18 cellular contexts compared by ENCODE assay signal in the genomic region with DNA sequence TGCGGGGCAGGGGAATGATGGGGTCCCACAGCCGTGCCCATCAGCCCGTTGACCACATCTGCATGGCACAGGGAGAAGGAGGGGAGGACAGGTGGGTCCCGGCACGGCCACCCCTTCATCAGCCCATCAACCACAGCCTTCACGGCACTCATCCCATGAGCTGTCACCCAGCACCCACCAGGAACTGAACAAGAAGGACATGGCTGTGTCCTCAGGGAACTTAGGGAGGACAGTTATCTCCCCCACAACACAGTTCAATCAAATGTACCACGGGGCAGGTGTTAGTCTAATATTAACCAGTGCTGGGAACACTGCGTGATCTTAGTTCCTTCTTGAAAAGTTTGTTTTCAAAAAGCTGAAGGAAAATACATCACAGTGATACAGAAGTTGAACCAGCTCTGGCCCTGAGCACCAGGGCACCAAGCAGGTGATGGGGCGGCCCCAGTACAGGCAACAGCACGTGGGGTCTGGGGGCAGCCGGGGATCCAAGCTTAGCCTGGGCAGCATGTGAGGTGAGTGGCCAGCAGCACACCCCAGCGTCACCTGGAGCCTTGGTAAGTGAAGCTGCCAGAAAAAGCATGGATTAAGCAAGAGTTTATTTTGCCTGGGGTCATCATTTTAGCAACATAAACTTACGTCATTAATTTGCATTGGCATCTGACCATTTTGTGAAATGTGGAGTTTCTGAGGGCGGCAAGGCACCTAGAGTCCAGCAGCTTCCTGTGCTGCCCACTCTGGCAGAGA. TPM values are rescaled to one million over a fixed set of nuclear protein-coding genes. Genes with fewer than 3 reads are reported as not detected.
A peak's percentile ranks its signal among the peaks of the same experiment; 100 is the strongest.
DNase-seq lines count a peak whose midpoint lies in the region; ATAC-seq and TF ChIP-seq lines count a peak whose summit lies in the region.
"Had no signal": no experiment of that assay in that cellular context is flagged by ENCODE, and none has a peak within 500 bp of the region (broad histone marks: within the 10 kb centered on the region; RNA-seq: fewer than 3 reads in every experiment).

No MANE protein-coding gene starts in this region.

- H3K27me3 ChIP-seq in RWPE2 (ENCODE audit: insufficient read depth, poor library complexity, severe bottlenecking): no peaks in the 10 kb centered on the region
- no peaks in the 10 kb centered on the region for H3K27me3 ChIP-seq in neuronal stem cell (ENCODE audit: control insufficient read depth in 3 of 3, insufficient read depth in 3 of 3, low read depth in 1 of 3, low read length in 3 of 3)
- H3K27me3 ChIP-seq: BE2C, ovary had no signal

- H2BK120ac ChIP-seq in neuronal stem cell (ENCODE audit: low read depth, low read length): no peak overlapping the region

- H3K27ac ChIP-seq in RWPE2 (ENCODE audit: poor library complexity, severe bottlenecking) (no peak overlapping the region), neuronal stem cell (replicated peaks; ENCODE audit: low read length) (no peak overlapping the region)
- H3K27ac ChIP-seq: ovary, suprapubic skin had no signal

- no peaks in the 10 kb centered on the region for H3K9me3 ChIP-seq in RWPE2 (ENCODE audit: severe bottlenecking)
- no peaks in the 10 kb centered on the region for H3K9me3 ChIP-seq in neuronal stem cell (replicated peaks in 1 of 2; ENCODE audit: control insufficient read depth in 2 of 2, insufficient read depth in 1 of 2, low read depth in 1 of 2, low read length in 2 of 2)
- H3K9me3 ChIP-seq: BE2C, ovary, suprapubic skin had no signal

- no peak overlapping the region for H3K9ac ChIP-seq in neuronal stem cell (ENCODE audit: low read depth, low read length, poor library complexity)

- no peak overlapping the region for H3K23ac ChIP-seq in neuronal stem cell (ENCODE audit: low read depth, low read length, poor library complexity)

- H3K4me1 ChIP-seq in RWPE2 (ENCODE audit: insufficient read depth, poor library complexity, severe bottlenecking): peaks cover 5% of the 10 kb centered on the region
- H3K4me1 ChIP-seq in neuronal stem cell (ENCODE audit: control insufficient read depth in 2 of 2, insufficient read depth in 1 of 2, low read depth in 1 of 2, low read length in 2 of 2): peaks cover 19 to 32% of the 10 kb centered on the region in 2 donors
- H3K4me1 ChIP-seq: BE2C had no signal

- no peak overlapping the region for H2AK5ac ChIP-seq in neuronal stem cell (ENCODE audit: low read depth, low read length)

- no peak overlapping the region for H3K4me2 ChIP-seq in neuronal stem cell (ENCODE audit: insufficient read depth, low read length, poor library complexity, severe bottlenecking)

- H3K36me3 ChIP-seq in RWPE2 (ENCODE audit: low read depth): no peaks in the 10 kb centered on the region
- H3K36me3 ChIP-seq in neuronal stem cell (replicated peaks in 1 of 2; ENCODE audit: control insufficient read depth in 2 of 2, insufficient read depth in 2 of 2, low read length in 2 of 2): no peaks in the 10 kb centered on the region
- H3K36me3 ChIP-seq: BE2C, ovary, suprapubic skin had no signal

- H3K18ac ChIP-seq in neuronal stem cell (ENCODE audit: low read length): peak overlapping the region; percentile 58

- H2BK15ac ChIP-seq in neuronal stem cell (ENCODE audit: low read length): no peak overlapping the region

- no CpG with 5 or more reads among the region's 14 CpGs for WGBS in neuronal stem cell (ENCODE audit: extremely low coverage in 2 of 2, insufficient read length in 2 of 2, insufficient replicate concordance in 1 of 2), 2 donors

- peak overlapping the region; percentile 51 for H2BK12ac ChIP-seq in neuronal stem cell (ENCODE audit: low read length)

- H3K79me1 ChIP-seq in neuronal stem cell (ENCODE audit: low read depth, low read length): no peaks in the 10 kb centered on the region

- H3K4ac ChIP-seq in neuronal stem cell (ENCODE audit: low read length): no peak overlapping the region

- no peak for DNase-seq in RWPE2 (ENCODE audit: low spot score)
- no peak for DNase-seq in neuronal stem cell (ENCODE audit: low spot score)
- no peak for DNase-seq in NCI-H2107 treated with DMSO at 0.1 percent for 48 hours (lab: John Stamatoyannopoulos, UW; ENCODE audit: unreplicated experiment)
- DNase-seq in NCI-H2029 (lab: John Stamatoyannopoulos, UW): no peak
- no peak for DNase-seq in cortex of kidney (lab: John Stamatoyannopoulos, UW)
- DNase-seq: activated CD4-positive, alpha-beta T cell treated with anti-CD3 and anti-CD28 coated beads, Interleukin-2, amount 50 U/mL, for 4 hours; BE2C; effector CD4-positive, alpha-beta T cell; foreskin fibroblast; NCI-H1930; NCI-H774; ovary; Right ventricle myocardium superior; T-helper 9 cell had no signal

- no peak overlapping the region for H4K8ac ChIP-seq in neuronal stem cell (ENCODE audit: low read depth, low read length)

- no peak overlapping the region for H2AFZ ChIP-seq in neuronal stem cell (ENCODE audit: low read length)

- ATAC-seq in GM19351 (IDR thresholded peaks at IDR 0.05; ENCODE audit: unreplicated experiment): peak; percentile 16
- peak; percentile 88 for ATAC-seq in RWPE2 (ENCODE audit: low read depth)
- peak; percentile 27 for ATAC-seq in esophagus mucosa
- ATAC-seq in HG03025 (IDR thresholded peaks at IDR 0.05; ENCODE audit: low FRiP score, unreplicated experiment): no peak

- H2BK5ac ChIP-seq in neuronal stem cell (ENCODE audit: low read length): no peak overlapping the region

- no peak for TF ChIP-seq CTCF in RWPE2 (IDR thresholded peaks at IDR 0.05; ENCODE audit: poor library complexity, severe bottlenecking)

- no peak overlapping the region for H4K91ac ChIP-seq in neuronal stem cell (ENCODE audit: low read depth, low read length, poor library complexity)

- no peak overlapping the region for H3K14ac ChIP-seq in neuronal stem cell (ENCODE audit: low read length)

- H3K4me3 ChIP-seq in RWPE2 (ENCODE audit: severe bottlenecking): no peak overlapping the region
- no peak overlapping the region for H3K4me3 ChIP-seq in neuronal stem cell (ENCODE audit: low read length in 2 of 2)
- H3K4me3 ChIP-seq: ovary, suprapubic skin had no signal

RNA-seq across cellular contexts. Expression of gene AFDN, which starts 35.5 kb away (rescaled TPM):
- total RNA-seq in esophagus mucosa: 134 TPM
- 182 TPM for polyA plus RNA-seq in neuronal stem cell (2013, experiment 1 of 2)
- 190 TPM for polyA plus RNA-seq in neuronal stem cell (2013, experiment 2 of 2)
